ENCODE assay signal across 9 cellular contexts in the genomic region with DNA sequence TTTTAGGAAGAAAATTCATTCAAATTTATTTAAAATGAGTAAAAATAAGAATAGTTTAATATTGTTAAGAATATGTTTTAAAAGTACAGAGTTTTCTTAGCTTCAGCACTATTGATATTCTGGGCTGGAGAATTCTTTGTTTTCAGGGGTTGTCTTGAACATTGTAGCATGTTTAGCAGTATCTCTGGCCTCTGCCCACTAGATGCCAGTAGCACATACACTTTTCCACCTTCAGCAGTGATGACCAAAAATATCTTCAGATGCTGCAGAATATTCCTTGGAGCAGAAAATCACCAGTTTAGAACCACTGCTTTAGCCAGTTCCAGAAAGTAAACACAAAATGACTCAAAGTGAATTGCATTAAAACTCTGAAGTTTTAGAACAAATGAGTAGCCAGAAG. TPM values are rescaled to one million over a fixed set of nuclear protein-coding genes. Genes with fewer than 3 reads are reported as not detected.
DNase-seq lines count a peak whose midpoint lies in the region; ATAC-seq, FAIRE-seq and TF ChIP-seq lines count a peak whose summit lies in the region.
"Had no signal": no experiment of that assay in that cellular context is flagged by ENCODE, and none has a peak within 500 bp of the region (broad histone marks: within the 10 kb centered on the region; RNA-seq: fewer than 3 reads in every experiment).

No MANE protein-coding gene starts in this region.

- ATAC-seq in GM18907 (IDR thresholded peaks at IDR 0.05; ENCODE audit: unreplicated experiment): peak; percentile 44

- no peaks in the 10 kb centered on the region for H3K9me3 ChIP-seq in SK-N-SH
- H3K9me3 ChIP-seq in cardiac muscle cell (ENCODE audit: low read depth): no peaks in the 10 kb centered on the region
- no peaks in the 10 kb centered on the region for H3K9me3 ChIP-seq in thyroid gland
- H3K9me3 ChIP-seq: SJCRH30 had no signal

- H3K4me3 ChIP-seq in SK-N-SH (ENCODE audit: low read depth in 2 of 2, low read length in 1 of 2) (no peak overlapping the region), cardiac muscle cell (no peak overlapping the region), thyroid gland (replicated peaks in 1 of 3) (no peak overlapping the region)
- H3K4me3 ChIP-seq: SJCRH30 had no signal

- no peak for TF ChIP-seq EP300 in SK-N-SH (IDR thresholded peaks at IDR 0.05; ENCODE audit: borderline replicate concordance in 1 of 2, low read depth in 1 of 2, low read length in 1 of 2)

- no peaks in the 10 kb centered on the region for H3K79me2 ChIP-seq in SK-N-SH (ENCODE audit: insufficient read depth)

- CTCF ChIA-PET in SK-N-SH (lab: Yijun Ruan, JAX): interaction anchor here (0.8 to 3.8 kb wide), 13 partner anchors 8 to 338 kb away, joined by 3 to 27 read pairs (median 4); no protein-coding TSS in a partner anchor

- peak; percentile 69 for TF ChIP-seq RAD21 in SK-N-SH (IDR thresholded peaks at IDR 0.05; ENCODE audit: low read length)

- intact Hi-C loops in thyroid gland (cut with DNase I): no loop called here

- H3K4me1 ChIP-seq in SK-N-SH (ENCODE audit: control insufficient read depth in 1 of 2, insufficient read depth in 2 of 2, low read depth in 1 of 2, low read length in 1 of 2) (no peaks in the 10 kb centered on the region), cardiac muscle cell (ENCODE audit: low read depth) (no peaks in the 10 kb centered on the region), thyroid gland (no peaks in the 10 kb centered on the region)

- no peak overlapping the region for H2AFZ ChIP-seq in SK-N-SH (ENCODE audit: low read depth)

- TF ChIP-seq CTCF in SK-N-SH (IDR thresholded peaks at IDR 0.05) (peak; percentile 54), cardiac muscle cell (IDR thresholded peaks at IDR 0.05; ENCODE audit: low read depth, low read length) (peak; percentile 45), thyroid gland (IDR thresholded peaks at IDR 0.05) (peak in 3 of 6 experiments; percentile 25 to 33 (median 32))

- POLR2A ChIA-PET in SK-N-SH (lab: Yijun Ruan, JAX): no interaction called here

- no peak for TF ChIP-seq POLR2A in thyroid gland (IDR thresholded peaks at IDR 0.05)

- no peaks in the 10 kb centered on the region for H3K9me2 ChIP-seq in SK-N-SH

- H3K27me3 ChIP-seq in SK-N-SH (ENCODE audit: insufficient read depth): no peaks in the 10 kb centered on the region
- no peaks in the 10 kb centered on the region for H3K27me3 ChIP-seq in cardiac muscle cell
- no peaks in the 10 kb centered on the region for H3K27me3 ChIP-seq in thyroid gland
- H3K27me3 ChIP-seq: SJCRH30 had no signal

- no peaks in the 10 kb centered on the region for H3F3A ChIP-seq in SK-N-SH (replicated peaks; ENCODE audit: insufficient read depth)

- H3K36me3 ChIP-seq in SK-N-SH (replicated peaks in 1 of 2; ENCODE audit: control insufficient read depth in 1 of 2, insufficient read depth in 2 of 2, low read length in 1 of 2) (peaks cover 0 to 3% of the 10 kb centered on the region in 2 experiments), cardiac muscle cell (no peaks in the 10 kb centered on the region), thyroid gland (peaks cover 0 to 5% of the 10 kb centered on the region in 2 donors)
- H3K36me3 ChIP-seq: SJCRH30 had no signal

- H3K9ac ChIP-seq in SK-N-SH: no peak overlapping the region

- peak; percentile 47 for FAIRE-seq in A204.1 (lab: Jason Lieb, UNC)

- no peak overlapping the region for H3K27ac ChIP-seq in SK-N-SH (ENCODE audit: low read depth in 2 of 2, low read length in 1 of 2)
- H3K27ac ChIP-seq in cardiac muscle cell: no peak overlapping the region
- no peak overlapping the region for H3K27ac ChIP-seq in thyroid gland
- H3K27ac ChIP-seq: SJCRH30 had no signal

- no peaks in the 10 kb centered on the region for H4K20me1 ChIP-seq in SK-N-SH (ENCODE audit: insufficient read depth)

- DNase-seq in SK-N-SH (peak; percentile 13), cardiac muscle cell (ENCODE audit: low read depth in 1 of 2, low spot score in 1 of 2) (peak; percentile 40 to 42), dedifferentiated amniotic fluid mesenchymal stem cell (ENCODE audit: extremely low spot score) (no peak), thyroid gland (no peak), SKM-1 (lab: John Stamatoyannopoulos, UW; ENCODE audit: unreplicated experiment) (no peak)
- no peak for DNase-seq in stimulated activated CD4-positive, alpha-beta T cell treated with anti-CD3 and anti-CD28 coated beads, Interleukin-1b, Interleukin-23, amount 100 ng/mL, for 48 hours

- no peak overlapping the region for H3K4me2 ChIP-seq in SK-N-SH

TF ChIP-seq in SK-N-SH, 30 proteins besides CTCF, POLR2A, EP300 and RAD21:
- peak; percentile 44 for TF ChIP-seq SMC3 (IDR thresholded peaks at IDR 0.05; ENCODE audit: low read depth, low read length)
- TF ChIP-seq FOXM1 (IDR thresholded peaks at IDR 0.05; ENCODE audit: low read depth): no peak
- TF ChIP-seq EZH2phosphoT487 (IDR thresholded peaks at IDR 0.05; ENCODE audit: borderline replicate concordance, low read depth): no peak
- TF ChIP-seq, protein P1, sequence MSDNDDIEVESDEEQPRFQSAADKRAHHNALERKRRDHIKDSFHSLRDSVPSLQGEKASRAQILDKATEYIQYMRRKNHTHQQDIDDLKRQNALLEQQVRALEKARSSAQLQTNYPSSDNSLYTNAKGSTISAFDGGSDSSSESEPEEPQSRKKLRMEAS (IDR thresholded peaks at IDR 0.05; ENCODE audit: low read depth): no peak

RNA-seq across cellular contexts. Expression of a gene that starts 19.4 kb away (rescaled TPM):
- 8.6 and 11.5 TPM in 2 replicates for polyA plus RNA-seq in SK-N-SH (2012; rRNA removed)
- 12.6 and 13.4 TPM in 2 replicates for polyA plus RNA-seq in SK-N-SH (2012; cell fraction: cytosol; rRNA removed)
- 4.5 and 6.9 TPM in 2 replicates for polyA plus RNA-seq in SK-N-SH (2012; cell fraction: nucleus; rRNA removed)
- 11.0 and 20.5 TPM in 2 replicates for total RNA-seq in cardiac muscle cell
- 21.3 and 41.0 TPM in 2 replicates for polyA plus RNA-seq in cardiac muscle cell
- 10 to 100 TPM in 2 of 4 donors, 1 to 10 TPM in 2; 4.3 to 19.2 (median 9.9) TPM for total RNA-seq in thyroid gland

Comparison
In these comparisons a context has a peak if more than half of its experiments do, and no peak if none do; other contexts are left out.
1. DNase-seq: peak in SK-N-SH (single experiment) and cardiac muscle cell (2 of 2); none in dedifferentiated amniotic fluid mesenchymal stem cell (single experiment), stimulated activated CD4-positive, alpha-beta T cell treated with anti-CD3 and anti-CD28 coated beads, Interleukin-1b, Interleukin-23, amount 100 ng/mL, for 48 hours (single experiment), thyroid gland (0 of 2) and SKM-1 (single experiment).